ENCODE assay signal across 14 cellular contexts in the genomic region with DNA sequence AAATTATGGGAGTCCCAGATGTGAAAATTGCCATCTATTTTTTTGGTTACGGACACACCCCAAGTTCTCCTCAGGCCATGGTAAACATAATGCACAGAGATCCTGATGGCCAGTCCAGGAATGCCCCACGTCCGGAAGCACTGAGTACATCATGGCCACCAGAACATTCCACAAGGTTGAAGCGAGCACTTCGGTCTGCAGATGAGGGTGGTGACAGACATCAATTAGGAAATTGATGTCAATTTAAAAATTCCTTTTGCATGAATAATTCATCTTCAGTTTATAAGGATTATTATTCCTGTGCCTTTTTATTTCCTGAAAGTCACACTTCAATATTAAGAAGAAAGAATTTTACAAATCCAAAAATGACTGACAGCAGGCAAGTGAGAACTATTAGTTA.
"Had no signal": no experiment of that assay in that cellular context is flagged by ENCODE, and none has a peak within 500 bp of the region (broad histone marks: within the 10 kb centered on the region; RNA-seq: fewer than 3 reads in every experiment).

No MANE protein-coding gene starts in this region.

- H3K9me3 ChIP-seq: gastroesophageal sphincter, lower lobe of right lung had no signal

- DNase-seq: activated CD4-positive, alpha-beta T cell treated with anti-CD3 and anti-CD28 coated beads, Interleukin-2, amount 50 U/mL, for 1 hour; activated CD4-positive, CD25-positive, alpha-beta regulatory T cell; activated effector memory CD4-positive, alpha-beta T cell treated with anti-CD3 and anti-CD28 coated beads, Interleukin-2, amount 50 U/mL, for 16 hours; dorsolateral prefrontal cortex; lower lobe of right lung; naive B cell; posterior cingulate gyrus; stimulated activated CD4-positive, alpha-beta T cell treated with anti-CD3 and anti-CD28 coated beads, Interleukin-12 subunit alpha, Interleukin-12 subunit beta, amount 100 ng/mL, for 4 hours; stimulated activated naive CD4-positive, alpha-beta T cell; substantia nigra; T-helper 17 cell had no signal

- ATAC-seq: activated naive CD4-positive, alpha-beta T cell treated with anti-CD3 and anti-CD28 coated beads, Interleukin-2, amount 50 U/mL, for 72 hours; gastroesophageal sphincter; lower lobe of right lung; sciatic nerve; T-helper 17 cell had no signal

- H3K27ac ChIP-seq: dorsolateral prefrontal cortex, gastroesophageal sphincter, lower lobe of right lung had no signal

- H3K27me3 ChIP-seq: dorsolateral prefrontal cortex, gastroesophageal sphincter had no signal

- H3K36me3 ChIP-seq: gastroesophageal sphincter, lower lobe of right lung had no signal

- H3K4me3 ChIP-seq: dorsolateral prefrontal cortex, gastroesophageal sphincter, lower lobe of right lung had no signal
